ENCODE assay signal across 10 cellular contexts in genomic region chr3:128076465-128076782, GRCh38. TPM values are rescaled to one million over a fixed set of nuclear protein-coding genes. Genes with fewer than 3 reads are reported as not detected.
DNase-seq lines count a peak whose midpoint lies in the region; ATAC-seq and TF ChIP-seq lines count a peak whose summit lies in the region.
"Had no signal": no experiment of that assay in that cellular context is flagged by ENCODE, and none has a peak within 500 bp of the region (broad histone marks: within the 10 kb centered on the region; RNA-seq: fewer than 3 reads in every experiment).

No MANE protein-coding gene starts in this region.

- no peaks in the 10 kb centered on the region for H3K27me3 Mint-ChIP-seq in activated CD8-positive, alpha-beta T cell treated with anti-CD3 and anti-CD28 coated beads, Interleukin-2, amount 10 ng/mL, durations not matched to agents 7 days and 5 days (ENCODE audit: low read depth)
- H3K27me3 Mint-ChIP-seq in glutamatergic neuron (ENCODE audit: unreplicated experiment) (peaks cover 3% of the 10 kb centered on the region), neural progenitor cell (ENCODE audit: insufficient read depth, low read depth) (peaks cover 8% of the 10 kb centered on the region)

- POLR2A ChIA-PET in activated CD8-positive, alpha-beta T cell treated with anti-CD3 and anti-CD28 coated beads, Interleukin-2, amount 10 ng/mL, durations not matched to agents 7 days and 5 days (lab: Charles Lee) = no interaction called here

- peaks cover 57 to 99% (median 90%) of the 10 kb centered on the region in 11 experiments; a peak in 21 of 22 replicates for H4K20me1 ChIP-seq in BLaER1 treated with 17β-estradiol and CSF1 and Interleukin-3, amounts not matched to agents 10 nM and 100 nM
- peaks cover 45% of the 10 kb centered on the region for H4K20me1 ChIP-seq in neural progenitor cell (ENCODE audit: low read depth)

- ATAC-seq in activated CD8-positive, alpha-beta T cell treated with anti-CD3 and anti-CD28 coated beads, Interleukin-2, amount 10 ng/mL, durations not matched to agents 7 days and 5 days = no peak
- no peak for ATAC-seq in GM19324 (IDR thresholded peaks at IDR 0.05; ENCODE audit: low FRiP score, unreplicated experiment)
- ATAC-seq in GM21825 (IDR thresholded peaks at IDR 0.05; ENCODE audit: unreplicated experiment) = no peak

- H3K4me1 Mint-ChIP-seq in activated CD8-positive, alpha-beta T cell treated with anti-CD3 and anti-CD28 coated beads, Interleukin-2, amount 10 ng/mL, durations not matched to agents 7 days and 5 days (ENCODE audit: low read depth) = peaks cover 20% of the 10 kb centered on the region
- H3K4me1 Mint-ChIP-seq in glutamatergic neuron (ENCODE audit: low read depth, unreplicated experiment) (peaks cover 2% of the 10 kb centered on the region), neural progenitor cell (peaks cover 6% of the 10 kb centered on the region)

- H3K27ac Mint-ChIP-seq in activated CD8-positive, alpha-beta T cell treated with anti-CD3 and anti-CD28 coated beads, Interleukin-2, amount 10 ng/mL, durations not matched to agents 7 days and 5 days = no peak overlapping the region
- H3K27ac Mint-ChIP-seq in glutamatergic neuron (ENCODE audit: unreplicated experiment) = no peak overlapping the region
- H3K27ac Mint-ChIP-seq in neural progenitor cell = no peak overlapping the region

- H3K4me2 ChIP-seq in BLaER1 treated with 17β-estradiol and CSF1 and Interleukin-3, amounts not matched to agents 10 nM and 100 nM = peak overlapping the region; percentile 74 to 93 (median 85)
- H3K4me2 ChIP-seq in neural progenitor cell = peak overlapping the region; percentile 71

- CTCF ChIA-PET in activated CD8-positive, alpha-beta T cell treated with anti-CD3 and anti-CD28 coated beads, Interleukin-2, amount 10 ng/mL, durations not matched to agents 7 days and 5 days (lab: Charles Lee) = interaction anchor here (0.8 to 2.5 kb wide), 8 partner anchors 11 to 57 kb away, joined by 3 to 18 read pairs (median 4); partner anchors contain the start of gene RUVBL1

- peak overlapping the region; percentile 5 for H3K4me3 Mint-ChIP-seq in activated CD8-positive, alpha-beta T cell treated with anti-CD3 and anti-CD28 coated beads, Interleukin-2, amount 10 ng/mL, durations not matched to agents 7 days and 5 days
- H3K4me3 Mint-ChIP-seq in glutamatergic neuron (ENCODE audit: unreplicated experiment) = peak overlapping the region; percentile 71
- H3K4me3 Mint-ChIP-seq in neural progenitor cell = peak overlapping the region; percentile 35

- peak overlapping the region in 2 of 11 experiments; percentile 45 to 48; a peak in 5 of 22 replicates for H3K9ac ChIP-seq in BLaER1 treated with 17β-estradiol and CSF1 and Interleukin-3, amounts not matched to agents 10 nM and 100 nM
- no peak overlapping the region for H3K9ac ChIP-seq in neural progenitor cell

- no peak for DNase-seq in activated CD8-positive, alpha-beta T cell treated with anti-CD3 and anti-CD28 coated beads, Interleukin-2, amount 10 ng/mL, durations not matched to agents 7 days and 5 days
- no peak for DNase-seq in glutamatergic neuron
- DNase-seq in neural progenitor cell (ENCODE audit: low spot score) = no peak
- no peak for DNase-seq in NCI-H524 treated with DMSO at 0.1 percent for 48 hours (lab: John Stamatoyannopoulos, UW)
- no peak for DNase-seq in hippocampal formation (lab: John Stamatoyannopoulos, UW)
- DNase-seq: NCI-H1694, thyroid gland had no signal

- peaks cover 23% of the 10 kb centered on the region for H3K36me3 Mint-ChIP-seq in activated CD8-positive, alpha-beta T cell treated with anti-CD3 and anti-CD28 coated beads, Interleukin-2, amount 10 ng/mL, durations not matched to agents 7 days and 5 days (ENCODE audit: low read depth)
- H3K36me3 Mint-ChIP-seq in glutamatergic neuron (ENCODE audit: unreplicated experiment) = no peaks in the 10 kb centered on the region
- H3K36me3 Mint-ChIP-seq in neural progenitor cell = peaks cover 4% of the 10 kb centered on the region

- H3K27me3 ChIP-seq in BLaER1 treated with 17β-estradiol and CSF1 and Interleukin-3, amounts not matched to agents 10 nM and 100 nM = peaks cover 16 to 40% (median 32%) of the 10 kb centered on the region in 11 experiments
- peaks cover 25% of the 10 kb centered on the region for H3K27me3 ChIP-seq in neural progenitor cell
- H3K27me3 ChIP-seq: thyroid gland had no signal

- no peak overlapping the region for H3K27ac ChIP-seq in BLaER1 treated with 17β-estradiol and CSF1 and Interleukin-3, amounts not matched to agents 10 nM and 100 nM
- H3K27ac ChIP-seq in neural progenitor cell = no peak overlapping the region
- H3K27ac ChIP-seq: thyroid gland had no signal

- H3K9me3 Mint-ChIP-seq in activated CD8-positive, alpha-beta T cell treated with anti-CD3 and anti-CD28 coated beads, Interleukin-2, amount 10 ng/mL, durations not matched to agents 7 days and 5 days (ENCODE audit: insufficient read depth) = no peaks in the 10 kb centered on the region
- peaks cover 2% of the 10 kb centered on the region for H3K9me3 Mint-ChIP-seq in glutamatergic neuron (ENCODE audit: unreplicated experiment)
- H3K9me3 Mint-ChIP-seq in neural progenitor cell = no peaks in the 10 kb centered on the region

- H3K9me3 ChIP-seq in BLaER1 treated with 17β-estradiol and CSF1 and Interleukin-3, amounts not matched to agents 10 nM and 100 nM (replicated peaks in 1 of 11) = no peaks in the 10 kb centered on the region
- H3K9me3 ChIP-seq in neural progenitor cell (ENCODE audit: low read depth) = no peaks in the 10 kb centered on the region
- H3K9me3 ChIP-seq: thyroid gland had no signal

- H3K4me1 ChIP-seq in BLaER1 treated with 17β-estradiol and CSF1 and Interleukin-3, amounts not matched to agents 10 nM and 100 nM = peaks cover 25 to 59% (median 38%) of the 10 kb centered on the region in 10 experiments
- peaks cover 20% of the 10 kb centered on the region for H3K4me1 ChIP-seq in neural progenitor cell

- peaks cover 31 to 78% (median 63%) of the 10 kb centered on the region in 11 experiments for H3K36me3 ChIP-seq in BLaER1 treated with 17β-estradiol and CSF1 and Interleukin-3, amounts not matched to agents 10 nM and 100 nM
- H3K36me3 ChIP-seq in neural progenitor cell = no peaks in the 10 kb centered on the region

- TF ChIP-seq CTCF in glutamatergic neuron (IDR thresholded peaks at IDR 0.05; ENCODE audit: partially characterized antibody, unreplicated experiment) (no peak), neural progenitor cell (IDR thresholded peaks at IDR 0.05) (no peak)

- H3F3A ChIP-seq in neural progenitor cell (ENCODE audit: low read depth) = peaks cover 11% of the 10 kb centered on the region

- H3K79me2 ChIP-seq in neural progenitor cell (ENCODE audit: low read depth) = no peaks in the 10 kb centered on the region

- H3K4me3 ChIP-seq in BLaER1 treated with 17β-estradiol and CSF1 and Interleukin-3, amounts not matched to agents 10 nM and 100 nM = peak overlapping the region in 7 of 10 experiments; percentile 15 to 57 (median 40); a peak in 8 of 20 replicates
- H3K4me3 ChIP-seq in neural progenitor cell = peak overlapping the region; percentile 36

- no peak overlapping the region for H2AFZ ChIP-seq in neural progenitor cell (replicated peaks)

RNA-seq across cellular contexts. Expression of gene SEC61A1, which starts 24.2 kb away (rescaled TPM):
- total RNA-seq in activated CD8-positive, alpha-beta T cell treated with anti-CD3 and anti-CD28 coated beads, Interleukin-2, amount 10 ng/mL, durations not matched to agents 7 days and 5 days = 100 to 1,000 TPM; 146 to 148 TPM
- total RNA-seq in glutamatergic neuron (ENCODE audit: unreplicated experiment) (201 TPM), neural progenitor cell (ENCODE audit: low replicate concordance) (79.1 and 92.6 TPM in 2 replicates)

RNA-seq across cellular contexts. Expression of gene RUVBL1, which starts 47.2 kb away (rescaled TPM):
- 10 to 100 TPM; 57.3 to 57.4 TPM for total RNA-seq in activated CD8-positive, alpha-beta T cell treated with anti-CD3 and anti-CD28 coated beads, Interleukin-2, amount 10 ng/mL, durations not matched to agents 7 days and 5 days
- total RNA-seq in glutamatergic neuron (ENCODE audit: unreplicated experiment) (33.1 TPM), neural progenitor cell (ENCODE audit: low replicate concordance) (91.4 and 110 TPM in 2 replicates)

Comparison
In these comparisons a context has a peak if more than half of its experiments do, and no peak if none do; other contexts are left out.
1. H3K4me3 Mint-ChIP-seq: peak in every context shown above with its lines; median percentile 71 in glutamatergic neuron; 35 in neural progenitor cell; 5 in activated CD8-positive, alpha-beta T cell treated with anti-CD3 and anti-CD28 coated beads, Interleukin-2, amount 10 ng/mL, durations not matched to agents 7 days and 5 days.